In the genomic region with DNA sequence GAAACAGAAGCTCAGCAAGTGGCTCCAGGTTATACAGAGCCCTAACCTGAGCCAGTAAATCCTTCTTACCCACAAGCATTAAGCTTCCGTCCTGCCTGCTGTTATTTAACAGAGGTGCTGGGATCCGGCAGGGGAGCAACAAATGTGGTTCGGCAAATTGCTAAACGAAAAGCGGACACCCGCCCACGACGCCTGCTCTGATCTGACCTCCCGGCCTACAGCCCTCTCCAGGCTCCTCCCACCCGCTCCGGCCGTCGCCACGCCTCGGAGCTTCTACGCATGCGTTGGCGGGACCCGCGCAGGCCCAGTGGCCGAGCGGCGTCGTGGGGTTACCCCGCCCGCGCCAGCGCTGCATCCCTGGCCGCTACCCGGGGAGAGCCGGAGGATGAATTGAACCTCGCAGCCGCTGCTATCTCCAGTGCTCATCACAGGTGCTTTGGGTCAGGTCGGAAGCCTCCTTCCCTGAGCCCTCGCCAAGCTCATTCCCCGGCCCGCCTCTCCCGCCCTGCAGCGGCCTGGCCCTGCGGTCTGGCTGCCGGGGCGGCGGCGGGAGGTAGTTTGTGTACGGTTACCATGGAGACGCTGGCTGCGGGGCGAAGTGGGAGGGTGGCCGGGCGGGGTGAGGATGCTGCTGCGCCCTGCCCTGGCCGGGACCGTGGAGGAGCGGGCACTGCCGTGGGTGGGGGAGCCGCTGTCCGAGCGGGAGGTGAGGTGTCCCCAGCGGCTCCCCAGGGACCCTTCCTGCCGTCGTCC, we compare ENCODE assay signal across 1 cellular context.
A peak's percentile ranks its signal among the peaks of the same experiment; 100 is the strongest.
TF ChIP-seq lines count a peak whose summit lies in the region.

A gene with protein sequence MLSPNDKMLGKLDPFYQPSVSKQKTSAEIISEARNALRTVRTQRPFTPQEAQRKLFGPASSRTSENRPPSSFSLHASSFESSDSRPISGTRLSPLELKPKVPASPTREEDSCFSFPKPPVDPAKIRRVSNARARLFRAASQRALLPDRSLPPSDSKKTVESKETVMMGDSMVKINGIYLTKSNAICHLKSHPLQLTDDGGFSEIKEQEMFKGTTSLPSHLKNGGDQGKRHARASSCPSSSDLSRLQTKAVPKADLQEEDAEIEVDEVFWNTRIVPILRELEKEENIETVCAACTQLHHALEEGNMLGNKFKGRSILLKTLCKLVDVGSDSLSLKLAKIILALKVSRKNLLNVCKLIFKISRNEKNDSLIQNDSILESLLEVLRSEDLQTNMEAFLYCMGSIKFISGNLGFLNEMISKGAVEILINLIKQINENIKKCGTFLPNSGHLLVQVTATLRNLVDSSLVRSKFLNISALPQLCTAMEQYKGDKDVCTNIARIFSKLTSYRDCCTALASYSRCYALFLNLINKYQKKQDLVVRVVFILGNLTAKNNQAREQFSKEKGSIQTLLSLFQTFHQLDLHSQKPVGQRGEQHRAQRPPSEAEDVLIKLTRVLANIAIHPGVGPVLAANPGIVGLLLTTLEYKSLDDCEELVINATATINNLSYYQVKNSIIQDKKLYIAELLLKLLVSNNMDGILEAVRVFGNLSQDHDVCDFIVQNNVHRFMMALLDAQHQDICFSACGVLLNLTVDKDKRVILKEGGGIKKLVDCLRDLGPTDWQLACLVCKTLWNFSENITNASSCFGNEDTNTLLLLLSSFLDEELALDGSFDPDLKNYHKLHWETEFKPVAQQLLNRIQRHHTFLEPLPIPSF (plus strand): TSS at position 307 of the 753 bp plus-strand sequence. CDS start 5,846 bp downstream, outside the sequence.

TF ChIP-seq in H1, 55 proteins besides CTCF, POLR2A, EP300 and RAD21 (continued from another document):
- TF ChIP-seq, protein P1, sequence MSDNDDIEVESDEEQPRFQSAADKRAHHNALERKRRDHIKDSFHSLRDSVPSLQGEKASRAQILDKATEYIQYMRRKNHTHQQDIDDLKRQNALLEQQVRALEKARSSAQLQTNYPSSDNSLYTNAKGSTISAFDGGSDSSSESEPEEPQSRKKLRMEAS (IDR thresholded peaks at IDR 0.05) = no peak; the same call in 1 of the 2 replicates
- TF ChIP-seq YY1 (IDR thresholded peaks at IDR 0.05; ENCODE audit: low read depth, low read length) (no peak), CREB1 (IDR thresholded peaks at IDR 0.05) (no peak), SRF (IDR thresholded peaks at IDR 0.05; ENCODE audit: low read depth, low read length) (no peak), JUN (IDR thresholded peaks at IDR 0.05; ENCODE audit: low read depth, low read length) (no peak), BACH1 (IDR thresholded peaks at IDR 0.05; ENCODE audit: low read length) (no peak), KDM4A (IDR thresholded peaks at IDR 0.05; ENCODE audit: low read depth, low read length, severe bottlenecking) (peak; percentile 98), RFX5 (IDR thresholded peaks at IDR 0.05; ENCODE audit: borderline replicate concordance, low read depth, low read length) (no peak), SIX5 (IDR thresholded peaks at IDR 0.05; ENCODE audit: low read depth, low read length) (no peak)
